Comparison of ENCODE assay signal across 10 cellular contexts in genomic region chr1:43435146-43436145, GRCh38. TPM values are rescaled to one million over a fixed set of nuclear protein-coding genes. Genes with fewer than 3 reads are reported as not detected.
A peak's percentile ranks its signal among the peaks of the same experiment; 100 is the strongest.
DNase-seq lines count a peak whose midpoint lies in the region; ATAC-seq and TF ChIP-seq lines count a peak whose summit lies in the region.
"Had no signal": no experiment of that assay in that cellular context is flagged by ENCODE, and none has a peak within 500 bp of the region (broad histone marks: within the 10 kb centered on the region; RNA-seq: fewer than 3 reads in every experiment).

No MANE protein-coding gene starts in this region.

- no peak for TF ChIP-seq CTCF in HFFc6 (IDR thresholded peaks at IDR 0.05)
- no peak for TF ChIP-seq CTCF in spleen (IDR thresholded peaks at IDR 0.05 in 8 of 11, conservative IDR thresholded peaks at IDR 0.05 in 3 of 11)

- TF ChIP-seq POLR2A in spleen (IDR thresholded peaks at IDR 0.05): no peak

- peaks cover 16% of the 10 kb centered on the region for H3K4me1 Mint-ChIP-seq in HFFc6 (ENCODE audit: low read depth)
- no peaks in the 10 kb centered on the region for H3K4me1 Mint-ChIP-seq in stimulated activated naive B cell treated with anti-CD40 and anti-IgM and Interleukin-4, amounts not matched to agents 10 μg/mL and 1 μg/mL and 100 μg/mL, for 72 hours
- H3K4me1 Mint-ChIP-seq: H9 had no signal

- H3K9me3 ChIP-seq in spleen: no peaks in the 10 kb centered on the region

- WGBS in spleen, 5 donors: 77 to 87% (median 81%) methylated on average over 14 of the region's 14 CpGs

- peaks cover 29% of the 10 kb centered on the region for H3K36me3 Mint-ChIP-seq in HFFc6 (ENCODE audit: low read depth)
- H3K36me3 Mint-ChIP-seq in stimulated activated naive B cell treated with anti-CD40 and anti-IgM and Interleukin-4, amounts not matched to agents 10 μg/mL and 1 μg/mL and 100 μg/mL, for 72 hours: peaks cover 38 to 73% of the 10 kb centered on the region in 2 donors

- no peaks in the 10 kb centered on the region for H3K27me3 ChIP-seq in spleen (replicated peaks in 1 of 7)

- no peak overlapping the region for H3K4me3 Mint-ChIP-seq in HFFc6
- H3K4me3 Mint-ChIP-seq in stimulated activated naive B cell treated with anti-CD40 and anti-IgM and Interleukin-4, amounts not matched to agents 10 μg/mL and 1 μg/mL and 100 μg/mL, for 72 hours: no peak overlapping the region
- H3K4me3 Mint-ChIP-seq: H9 had no signal

- peak overlapping the region; percentile 29 for H3K27ac Mint-ChIP-seq in HFFc6
- H3K27ac Mint-ChIP-seq in stimulated activated naive B cell treated with anti-CD40 and anti-IgM and Interleukin-4, amounts not matched to agents 10 μg/mL and 1 μg/mL and 100 μg/mL, for 72 hours: no peak overlapping the region

- peaks cover 0 to 27% (median 0%) of the 10 kb centered on the region in 6 donors for H3K4me1 ChIP-seq in spleen

- no peaks in the 10 kb centered on the region for H3K9me3 Mint-ChIP-seq in HFFc6
- no peaks in the 10 kb centered on the region for H3K9me3 Mint-ChIP-seq in stimulated activated naive B cell treated with anti-CD40 and anti-IgM and Interleukin-4, amounts not matched to agents 10 μg/mL and 1 μg/mL and 100 μg/mL, for 72 hours
- H3K9me3 Mint-ChIP-seq: H9 had no signal

- DNase-seq in HFFc6 (peak; percentile 55), cerebellar cortex (ENCODE audit: low spot score) (peak; percentile 21), left colon (peak; percentile 5 to 28), spleen (peak; percentile 40), DMS114 treated with DMSO at 0.1 percent for 48 hours (lab: John Stamatoyannopoulos, UW; ENCODE audit: unreplicated experiment) (no peak), EL (no peak)
- DNase-seq in stimulated activated naive B cell treated with anti-CD40 and anti-IgM and Interleukin-4, amounts not matched to agents 10 μg/mL and 1 μg/mL and 100 μg/mL, for 72 hours: no peak
- DNase-seq: H9 had no signal

- no peak overlapping the region for H3K4me3 ChIP-seq in spleen

- no peak for ATAC-seq in left colon
- ATAC-seq in GM21390 (IDR thresholded peaks at IDR 0.05; ENCODE audit: unreplicated experiment): no peak
- ATAC-seq in stimulated activated naive B cell treated with anti-CD40 and anti-IgM and Interleukin-4, amounts not matched to agents 10 μg/mL and 1 μg/mL and 100 μg/mL, for 72 hours (replicated peaks): no peak

- peaks cover 0 to 100% (median 68%) of the 10 kb centered on the region in 6 donors for H3K36me3 ChIP-seq in spleen

- H3K27ac ChIP-seq in spleen: peak overlapping the region in 7 of 8 donors; percentile 53 to 75 (median 58)
- H3K27ac ChIP-seq: KMS-11 had no signal

- H3K27me3 Mint-ChIP-seq in HFFc6 (ENCODE audit: insufficient read depth): no peaks in the 10 kb centered on the region; the same call in 1 of the 2 replicates
- no peaks in the 10 kb centered on the region for H3K27me3 Mint-ChIP-seq in stimulated activated naive B cell treated with anti-CD40 and anti-IgM and Interleukin-4, amounts not matched to agents 10 μg/mL and 1 μg/mL and 100 μg/mL, for 72 hours

- intact Hi-C loops in left colon (cut with DNase I, micrococcal nuclease): no loop called here
- intact Hi-C loops in spleen (cut with DNase I; ENCODE audit: low total_unique reads): no loop called here

RNA-seq across cellular contexts. Expression of gene HYI, which starts 18.3 kb away (rescaled TPM):
- total RNA-seq in HFFc6 (2021; fragmentation: NEBNext Ultra II Directional; extraction: Animal tissue kit (Norgen Biotek cat#: 25700)): 10 to 100 TPM; 45.6 to 71.1 (median 61.7) TPM
- 10 to 100 TPM; 60.9 to 74.3 TPM for total RNA-seq in left colon
- 10 to 100 TPM; 24.2 to 47.3 (median 38.6) TPM for total RNA-seq in spleen
- 10 to 100 TPM; 23.2 to 67.2 (median 59.9) TPM for polyA plus RNA-seq in spleen

RNA-seq across cellular contexts. Expression of gene SZT2, which starts 45.7 kb away (rescaled TPM):
- 10 to 100 TPM; 17.2 to 21.8 (median 21.3) TPM for total RNA-seq in HFFc6 (2021; fragmentation: NEBNext Ultra II Directional; extraction: Animal tissue kit (Norgen Biotek cat#: 25700))
- 10 to 100 TPM; 49.5 to 73.2 TPM for total RNA-seq in left colon
- total RNA-seq in spleen: 100 to 1,000 TPM in 3 of 7 donors, 10 to 100 TPM in 4; 64.7 to 115 (median 75.7) TPM
- 10 to 100 TPM in 2 of 3 donors, 1 to 10 TPM in 1; 9.4 to 35.6 (median 16.7) TPM for polyA plus RNA-seq in spleen

RNA-seq across cellular contexts. Expression of gene MED8, which starts 45.8 kb away (rescaled TPM):
- 10 to 100 TPM; 56.0 to 64.0 (median 60.8) TPM for total RNA-seq in HFFc6 (2021; fragmentation: NEBNext Ultra II Directional; extraction: Animal tissue kit (Norgen Biotek cat#: 25700))
- total RNA-seq in left colon (10 to 100 TPM; 39.1 to 39.5 TPM), spleen (10 to 100 TPM; 24.8 to 38.3 (median 30.5) TPM)
- polyA plus RNA-seq in spleen: 10 to 100 TPM; 18.3 to 23.8 (median 22.3) TPM

Comparison
In these comparisons a context has a peak if more than half of its experiments do, and no peak if none do; other contexts are left out.
1. DNase-seq: peak in HFFc6 (single experiment), cerebellar cortex (single experiment), left colon (2 of 2) and spleen (single experiment); none in DMS114 treated with DMSO at 0.1 percent for 48 hours (single experiment), EL (single experiment) and stimulated activated naive B cell treated with anti-CD40 and anti-IgM and Interleukin-4, amounts not matched to agents 10 μg/mL and 1 μg/mL and 100 μg/mL, for 72 hours (single experiment).